In genomic region chr12:64556231-64556630, GRCh38 we compare ENCODE assay signal across 19 cellular contexts. TPM values are rescaled to one million over a fixed set of nuclear protein-coding genes. Genes with fewer than 3 reads are reported as not detected.
DNase-seq lines count a peak whose midpoint lies in the region; ATAC-seq, FAIRE-seq and TF ChIP-seq lines count a peak whose summit lies in the region.
"Had no signal": no experiment of that assay in that cellular context is flagged by ENCODE, and none has a peak within 500 bp of the region (broad histone marks: within the 10 kb centered on the region; RNA-seq: fewer than 3 reads in every experiment).

No MANE protein-coding gene starts in this region.

- TF ChIP-seq CTCF in GM12864 (IDR thresholded peaks at IDR 0.05; ENCODE audit: low read depth, low read length, missing control alignments) (peak; percentile 6), HEK293 (tag by site-specific recombination; IDR thresholded peaks at IDR 0.05) (no peak), K562 (IDR thresholded peaks at IDR 0.05 in 2 of 3, conservative IDR thresholded peaks at IDR 0.05 in 1 of 3; ENCODE audit: insufficient read depth in 2 of 3, low read depth in 1 of 3, low read length in 3 of 3) (0 out of 6 replicates have a peak, but pooled peaks of 1 of the 3 experiments have one; percentile 7)

- 9% methylated on average over 4 of the region's 4 CpGs for WGBS in K562 (ENCODE audit: insufficient coverage, low coverage, missing lambda C conversion rate)
- WGBS in aorta, 2 donors, result 88 to 95% methylated on average over 4 of the region's 4 CpGs

- intact Hi-C loops in K562 (cut with micrococcal nuclease) (no loop called here), aorta (cut with DNase I) (no loop called here)

- FAIRE-seq in K562 (lab: Jason Lieb, UNC), result no peak
- FAIRE-seq: A549, D721Med, GM12892, H54 had no signal

- no peak for TF ChIP-seq POLR2A in K562 (conservative IDR thresholded peaks at IDR 0.05)

- H3K4me1 ChIP-seq in HEK293 (ENCODE audit: control insufficient read depth, insufficient read depth, low read length) (peaks cover 6% of the 10 kb centered on the region), K562 (replicated peaks in 1 of 2; ENCODE audit: control insufficient read depth in 2 of 2, insufficient read depth in 2 of 2, low read length in 2 of 2) (no peaks in the 10 kb centered on the region), aorta (ENCODE audit: control insufficient read depth in 1 of 2, insufficient read depth in 2 of 2, low read length in 2 of 2) (no peaks in the 10 kb centered on the region)

- H3K9me3 ChIP-seq in HEK293 (ENCODE audit: control insufficient read depth, insufficient read depth, low read depth, low read length) (no peaks in the 10 kb centered on the region), K562 (replicated peaks; ENCODE audit: control insufficient read depth, insufficient read depth, low read depth, low read length) (no peaks in the 10 kb centered on the region), aorta (ENCODE audit: control insufficient read depth, low read length) (no peaks in the 10 kb centered on the region)
- H3K9me3 ChIP-seq: A549, BE2C had no signal

- no peaks in the 10 kb centered on the region for H4K20me1 ChIP-seq in K562 (replicated peaks; ENCODE audit: control insufficient read depth, insufficient read depth, low read length)

- H3K4me3 ChIP-seq in GM12864 (ENCODE audit: low read depth, low read length), result no peak overlapping the region
- no peak overlapping the region for H3K4me3 ChIP-seq in HEK293 (ENCODE audit: low read depth, low read length)
- no peak overlapping the region for H3K4me3 ChIP-seq in K562
- H3K4me3 ChIP-seq in H7 (ENCODE audit: insufficient read depth, low read depth, low read length), result no peak overlapping the region
- no peak overlapping the region for H3K4me3 ChIP-seq in aorta (ENCODE audit: low read length in 2 of 2)
- H3K4me3 ChIP-seq: A549 had no signal

- H3K27me3 ChIP-seq in K562 (ENCODE audit: control insufficient read depth in 2 of 2, insufficient read depth in 2 of 2, low read length in 2 of 2) (peaks cover 17 to 31% of the 10 kb centered on the region in 2 experiments), H7 (ENCODE audit: control insufficient read depth, insufficient read depth, low read length) (no peaks in the 10 kb centered on the region), aorta (ENCODE audit: control insufficient read depth in 1 of 2, insufficient read depth in 2 of 2, low read length in 1 of 2) (no peaks in the 10 kb centered on the region)
- H3K27me3 ChIP-seq: BE2C had no signal

- peak; percentile 15 for DNase-seq in ELR (ENCODE audit: low read depth)
- DNase-seq in GM12864 (ENCODE audit: low read depth), result no peak
- DNase-seq in K562 (ENCODE audit: extremely low read depth in 1 of 4, low spot score in 3 of 4), result no peak
- no peak for DNase-seq in H7
- DNase-seq in aorta, result no peak
- DNase-seq: BE2C; CD8-positive, alpha-beta T cell; COR-L47; DMS153; Kasumi-1; KBM-7 had no signal

- ATAC-seq in K562 (peak; percentile 62), GM19397 (IDR thresholded peaks at IDR 0.05; ENCODE audit: unreplicated experiment) (no peak), aorta (ENCODE audit: low FRiP score) (no peak)
- ATAC-seq: CD8-positive, alpha-beta T cell had no signal

- H3K36me3 ChIP-seq in HEK293 (ENCODE audit: control insufficient read depth in 2 of 2, insufficient read depth in 1 of 2, low read length in 2 of 2) (no peaks in the 10 kb centered on the region), K562 (ENCODE audit: control insufficient read depth, insufficient read depth, low read length) (no peaks in the 10 kb centered on the region), H7 (replicated peaks; ENCODE audit: control insufficient read depth, insufficient read depth, low read length) (no peaks in the 10 kb centered on the region), aorta (ENCODE audit: control insufficient read depth in 1 of 2, insufficient read depth in 2 of 2, low read length in 1 of 2) (no peaks in the 10 kb centered on the region)
- H3K36me3 ChIP-seq: BE2C had no signal

- in situ Hi-C loops in K562 (cut with MboI), result no loop called here

- POLR2A ChIA-PET in HEK293 (lab: Yijun Ruan, JAX), result no interaction called here
- POLR2A ChIA-PET in K562 (lab: Yijun Ruan, JAX), result interaction anchor here (0.6 kb wide), 2 partner anchors 115 to 400 kb away, joined by 3 read pairs; no protein-coding TSS in a partner anchor

- 0 out of 2 replicates have a peak overlapping the region, but pooled peaks have one; percentile 54 for H2AFZ ChIP-seq in K562 (ENCODE audit: low read depth, low read length)

- no peak for TF ChIP-seq RAD21 in K562 (CRISPR knock-in tag; conservative IDR thresholded peaks at IDR 0.05 in 1 of 2, IDR thresholded peaks at IDR 0.05 in 1 of 2)

- H3K79me2 ChIP-seq in K562 (ENCODE audit: control insufficient read depth, insufficient read depth, low read length), result no peaks in the 10 kb centered on the region

- H3K4me2 ChIP-seq in K562 (ENCODE audit: insufficient read depth, low read length), result no peak overlapping the region
- H3K4me2 ChIP-seq: A549 had no signal

- CTCF ChIA-PET in HEK293 (lab: Yijun Ruan, JAX), result interaction anchor here (0.6 kb wide), 1 partner anchor 12 kb away, joined by 4 read pairs; no protein-coding TSS in a partner anchor
- CTCF ChIA-PET in K562 (lab: Yijun Ruan, JAX; ENCODE audit: low intra/inter-chr PET ratio), result interaction anchor here (1.1 kb wide), 1 partner anchor 29 kb away, joined by 4 read pairs; no protein-coding TSS in a partner anchor

- H3K9me1 ChIP-seq in K562 (ENCODE audit: control insufficient read depth, insufficient read depth, low read length), result no peaks in the 10 kb centered on the region

- no peak for TF ChIP-seq EP300 in K562 (IDR thresholded peaks at IDR 0.05; ENCODE audit: low read length)

- H3K9ac ChIP-seq in K562 (ENCODE audit: insufficient read depth in 1 of 2, low read depth in 2 of 2, low read length in 2 of 2), result no peak overlapping the region

- H3K27ac ChIP-seq in HEK293 (ENCODE audit: extremely low read depth, low read depth, low read length) (no peak overlapping the region), K562 (ENCODE audit: extremely low read depth, low read depth, low read length) (no peak overlapping the region), aorta (ENCODE audit: low read depth in 1 of 2, low read length in 2 of 2) (no peak overlapping the region)
- H3K27ac ChIP-seq: A549, C4-2B, HL-60 had no signal

- BruUV-seq in K562 (replicated peaks; lab: Mats Ljungman, UMichigan), result no TSS peak

TF ChIP-seq in HEK293, 187 proteins besides CTCF, POLR2A, EP300 and RAD21:
- TF ChIP-seq ZNF292 (tag by site-specific recombination; IDR thresholded peaks at IDR 0.05; ENCODE audit: borderline replicate concordance, low read depth) (no peak), KLF7 (tag by site-specific recombination; IDR thresholded peaks at IDR 0.05; ENCODE audit: borderline replicate concordance) (no peak), ZNF121 (tag by site-specific recombination; IDR thresholded peaks at IDR 0.05) (peak; percentile 38; the same call in 1 of the 2 replicates)

TF ChIP-seq in K562, 482 proteins besides CTCF, POLR2A, EP300 and RAD21:
- TF ChIP-seq SETDB1 (IDR thresholded peaks at IDR 0.05; ENCODE audit: low read length) (no peak), ZNF121 (CRISPR knock-in tag; conservative IDR thresholded peaks at IDR 0.05) (peak; percentile 51)

RNA-seq across cellular contexts. Expression of gene RASSF3, which starts 54.1 kb away (rescaled TPM):
- 7.4 and 11.3 TPM in 2 replicates for total RNA-seq in K562 (2011; cell fraction: chromatin; rRNA removed; ENCODE audit: low replicate concordance)
- total RNA-seq in K562 (2011; cell fraction: nucleolus; rRNA removed), result 6.5 and 7.0 TPM in 2 replicates
- 12.8 and 16.6 TPM in 2 replicates for total RNA-seq in K562 (2011; cell fraction: nucleoplasm; rRNA removed)
- total RNA-seq in K562 (2014; rRNA removed), result 13.4 and 14.0 TPM in 2 replicates
- 20.2 and 23.5 TPM in 2 replicates for total RNA-seq in K562 (2014; rRNA removed; fragmentation: Illumina TruSeq; extraction: Trizol)
- total RNA-seq in K562 (2015; rRNA removed; fragmentation: Illumina TruSeq; extraction: Trizol), result 20.9 and 22.4 TPM in 2 replicates
- 35.9 and 39.2 TPM in 2 replicates for total RNA-seq in K562 (2021)
- 19.9 and 28.7 TPM in 2 replicates for polyA plus RNA-seq in K562 (2011; rRNA removed)
- polyA plus RNA-seq in K562 (2011; cell fraction: cytosol; rRNA removed), result 12.9 and 15.7 TPM in 2 replicates
- 5.6 and 7.4 TPM in 2 replicates for polyA plus RNA-seq in K562 (2011; cell fraction: nucleus; rRNA removed)
- 13.8 and 16.0 TPM in 2 replicates for polyA plus RNA-seq in K562 (2012)
- polyA plus RNA-seq in K562 (2014; fragmentation: Illumina TruSeq; extraction: Trizol), result 22.6 and 23.4 TPM in 2 replicates
- polyA plus RNA-seq in K562 (2014; fragmentation: Nextera tagmentation; extraction: Ambion mirVana), result 1 to 10 TPM; 3.7 to 4.3 TPM
- 18.9 and 19.1 TPM in 2 replicates for polyA plus RNA-seq in K562 (2014; rRNA removed)
- 31.7 and 36.8 TPM in 2 replicates for polyA minus RNA-seq in K562 (2011; rRNA and poly(A)+ RNA removed)
- polyA minus RNA-seq in K562 (2011; cell fraction: cytosol; rRNA and poly(A)+ RNA removed), result 15.4 and 26.3 TPM in 2 replicates
- 2.8 and 6.1 TPM in 2 replicates for polyA minus RNA-seq in K562 (2011; cell fraction: nucleus; rRNA and poly(A)+ RNA removed)
- 26.7 and 29.2 TPM in 2 replicates for total RNA-seq in H7 (2014; rRNA removed; shearing (Covaris generic))
- 100 to 1,000 TPM; 197 to 418 TPM for total RNA-seq in aorta
- 100 to 1,000 TPM in 1 of 2 donors, 10 to 100 TPM in 1; 85.1 to 445 TPM for polyA plus RNA-seq in aorta
